ENCODE assay signal across 1 cellular context in genomic region chr19:14514215-14514871, GRCh38.
TF ChIP-seq lines count a peak whose summit lies in the region.

No MANE protein-coding gene starts in this region.

TF ChIP-seq in H1, 55 proteins besides CTCF, POLR2A, EP300 and RAD21:
- TF ChIP-seq POLR2AphosphoS5 (IDR thresholded peaks at IDR 0.05; ENCODE audit: low read depth, low read length) (peak; percentile 20; the same call in 1 of the 2 replicates), PHF8 (conservative IDR thresholded peaks at IDR 0.05; ENCODE audit: low read depth, low read length) (no peak)
